ENCODE assay signal across 9 cellular contexts in genomic region chr19:23817519-23817918, GRCh38. TPM values are rescaled to one million over a fixed set of nuclear protein-coding genes. Genes with fewer than 3 reads are reported as not detected.
DNase-seq lines count a peak whose midpoint lies in the region; ATAC-seq and TF ChIP-seq lines count a peak whose summit lies in the region.
"Had no signal": no experiment of that assay in that cellular context is flagged by ENCODE, and none has a peak within 500 bp of the region (broad histone marks: within the 10 kb centered on the region; RNA-seq: fewer than 3 reads in every experiment).

No MANE protein-coding gene starts in this region.

- H3K4me3 Mint-ChIP-seq in T-cell, result no peak overlapping the region

- no peaks in the 10 kb centered on the region for H3K27me3 Mint-ChIP-seq in T-cell

- peak; percentile 32 for TF ChIP-seq CTCF in AG10803 (conservative IDR thresholded peaks at IDR 0.05; ENCODE audit: low read length)
- TF ChIP-seq CTCF in GM20000 (IDR thresholded peaks at IDR 0.05; ENCODE audit: extremely low read depth, missing control alignments), result peak; percentile 36
- TF ChIP-seq CTCF in epithelial cell of esophagus (IDR thresholded peaks at IDR 0.05; ENCODE audit: insufficient read depth, low read depth, low read length, missing control alignments), result peak; percentile 56

- no peak overlapping the region for H3K4me3 ChIP-seq in AG10803 (ENCODE audit: low read length)
- H3K4me3 ChIP-seq in epithelial cell of esophagus (ENCODE audit: low read length), result no peak overlapping the region
- H3K4me3 ChIP-seq: dorsolateral prefrontal cortex had no signal

- ATAC-seq in T-cell (replicated peaks in 1 of 4), result peak in 3 of 4 experiments; percentile 56 to 65 (median 56)
- no peak for ATAC-seq in HG03521 (IDR thresholded peaks at IDR 0.05; ENCODE audit: unreplicated experiment)
- ATAC-seq in HG02759 (IDR thresholded peaks at IDR 0.05; ENCODE audit: unreplicated experiment), result no peak

- peaks cover 9 to 11% (median 10%) of the 10 kb centered on the region in 3 donors for H3K9me3 Mint-ChIP-seq in T-cell

- POLR2A ChIA-PET in T-cell (lab: Charles Lee), result no interaction called here

- H3K27ac Mint-ChIP-seq in T-cell, result no peak overlapping the region

- peaks cover 0 to 2% (median 2%) of the 10 kb centered on the region in 3 donors for H3K4me1 Mint-ChIP-seq in T-cell

- peaks cover 3% of the 10 kb centered on the region for H3K36me3 Mint-ChIP-seq in T-cell

- DNase-seq in AG10803 (ENCODE audit: low read depth), result no peak
- peak; percentile 24 for DNase-seq in GM20000 (ENCODE audit: low spot score)
- peak in 29 of 34 experiments; percentile 11 to 48 (median 32) for DNase-seq in T-cell
- DNase-seq in epithelial cell of esophagus (ENCODE audit: low read depth), result peak; percentile 51
- peak; percentile 53 for DNase-seq in stimulated activated CD4-positive, alpha-beta T cell treated with anti-CD3 and anti-CD28 coated beads, Interleukin-15, amount 100 ng/mL, for 24 hours
- no peak for DNase-seq in NCI-H1092 treated with DMSO at 0.1 percent for 48 hours (lab: John Stamatoyannopoulos, UW)

- CTCF ChIA-PET in T-cell (lab: Charles Lee), result interaction anchor here (0.5 to 1.1 kb wide), 4 partner anchors 16 to 567 kb away, joined by 3 to 6 read pairs (median 4); partner anchors contain the start of genes ZNF675 (in 1 of the 2) and ZNF724 (in 1 of the 2)

RNA-seq across cellular contexts. Expression of gene ZNF681, which starts 58.8 kb away (rescaled TPM):
- total RNA-seq in T-cell, result 1 to 10 TPM; 2.4 to 6.7 (median 5.5) TPM

Comparison
In these comparisons a context has a peak if more than half of its experiments do, and no peak if none do; other contexts are left out.
1. DNase-seq: peak in GM20000 (single experiment), T-cell (29 of 34), epithelial cell of esophagus (single experiment) and stimulated activated CD4-positive, alpha-beta T cell treated with anti-CD3 and anti-CD28 coated beads, Interleukin-15, amount 100 ng/mL, for 24 hours (single experiment); none in AG10803 (single experiment) and NCI-H1092 treated with DMSO at 0.1 percent for 48 hours (single experiment).
2. ATAC-seq: peak in T-cell (3 of 4); none in HG03521 (single experiment) and HG02759 (single experiment).
3. Peak in every context shown above with its lines, with median percentiles within 50 percentile points of each other: CTCF ChIP-seq.